ENCODE assay signal across 22 cellular contexts in the genomic region with DNA sequence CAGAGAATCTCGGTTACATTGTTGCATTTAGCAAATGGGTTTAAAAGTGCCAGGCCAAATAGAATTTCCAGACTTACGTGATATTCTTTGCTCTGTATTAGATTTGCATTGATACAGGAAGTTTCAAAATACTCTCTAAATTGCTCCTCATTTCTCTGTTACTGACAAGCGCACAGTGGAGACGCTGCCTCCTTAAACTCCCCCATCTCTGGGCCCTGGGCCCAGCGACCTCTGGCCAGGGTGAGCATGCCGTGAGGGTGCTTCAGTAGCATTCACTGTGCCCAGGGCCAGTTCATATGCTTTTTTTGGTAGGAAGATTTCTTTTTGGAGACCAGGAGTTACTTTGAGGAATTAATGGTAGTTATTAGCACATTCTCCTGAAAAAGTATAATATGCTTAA.
"Had no signal": no experiment of that assay in that cellular context is flagged by ENCODE, and none has a peak within 500 bp of the region (broad histone marks: within the 10 kb centered on the region; RNA-seq: fewer than 3 reads in every experiment).

No MANE protein-coding gene starts in this region.

- H3K27me3 Mint-ChIP-seq: activated CD8-positive, alpha-beta memory T cell treated with anti-CD3 and anti-CD28 coated beads, Interleukin-2, amount 10 ng/mL, durations not matched to agents 7 days and 5 days; activated naive CD8-positive, alpha-beta T cell; brain; central memory CD8-positive, alpha-beta T cell had no signal

- H3K36me3 Mint-ChIP-seq: activated CD8-positive, alpha-beta memory T cell treated with anti-CD3 and anti-CD28 coated beads, Interleukin-2, amount 10 ng/mL, durations not matched to agents 7 days and 5 days; activated naive CD8-positive, alpha-beta T cell; neural progenitor cell; stimulated activated effector memory CD8-positive, alpha-beta T cell treated with anti-CD3 and anti-CD28 coated beads, Interleukin-12 subunit alpha, Interleukin-12 subunit beta, amount 100 ng/mL, for 72 hours had no signal

- H3K4me3 Mint-ChIP-seq: activated CD8-positive, alpha-beta memory T cell treated with anti-CD3 and anti-CD28 coated beads, Interleukin-2, amount 10 ng/mL, durations not matched to agents 7 days and 5 days; activated naive CD8-positive, alpha-beta T cell; brain; central memory CD8-positive, alpha-beta T cell; neural progenitor cell; stimulated activated effector memory CD8-positive, alpha-beta T cell treated with anti-CD3 and anti-CD28 coated beads, Interleukin-12 subunit alpha, Interleukin-12 subunit beta, amount 100 ng/mL, for 72 hours had no signal

- H3K27me3 ChIP-seq: esophagus squamous epithelium, neural progenitor cell, tibial artery, vagina had no signal

- H3K4me3 ChIP-seq: esophagus squamous epithelium, neural progenitor cell, tibial artery, vagina had no signal

- H3K9me3 Mint-ChIP-seq: central memory CD8-positive, alpha-beta T cell; neural progenitor cell; stimulated activated effector memory CD8-positive, alpha-beta T cell treated with anti-CD3 and anti-CD28 coated beads, Interleukin-12 subunit alpha, Interleukin-12 subunit beta, amount 100 ng/mL, for 72 hours had no signal

- H3K27ac ChIP-seq: esophagus squamous epithelium, neural progenitor cell, parathyroid adenoma, tibial artery, vagina, VCaP had no signal

- DNase-seq: activated CD4-positive, alpha-beta T cell treated with anti-CD3 and anti-CD28 coated beads for 1 hour; activated CD4-positive, alpha-beta T cell treated with anti-CD3 and anti-CD28 coated beads, Interleukin-2, amount 50 U/mL, for 48 hours; activated CD8-positive, alpha-beta memory T cell treated with anti-CD3 and anti-CD28 coated beads, Interleukin-2, amount 10 ng/mL, durations not matched to agents 7 days and 5 days; activated effector memory CD4-positive, alpha-beta T cell treated with Interleukin-2 at 50 U/mL for 16 hours; activated T-cell treated with anti-CD3 and anti-CD28 coated beads, Interleukin-2, amount 50 U/mL, for 1 hour; cortex of kidney; effector CD8-positive, alpha-beta T cell; esophagus squamous epithelium; foreskin fibroblast; hippocampal formation; mesendoderm; stimulated activated CD4-positive, alpha-beta T cell treated with anti-CD3 and anti-CD28 coated beads, Interleukin-12 subunit alpha, Interleukin-12 subunit beta, amount 100 ng/mL, for 4 hours; stimulated activated CD4-positive, alpha-beta T cell treated with anti-CD3 and anti-CD28 coated beads, Interleukin-2, amount 100 ng/mL, for 24 hours; tibial artery had no signal

- H3K27ac Mint-ChIP-seq: activated CD8-positive, alpha-beta memory T cell treated with anti-CD3 and anti-CD28 coated beads, Interleukin-2, amount 10 ng/mL, durations not matched to agents 7 days and 5 days; activated naive CD8-positive, alpha-beta T cell; brain; neural progenitor cell; stimulated activated effector memory CD8-positive, alpha-beta T cell treated with anti-CD3 and anti-CD28 coated beads, Interleukin-12 subunit alpha, Interleukin-12 subunit beta, amount 100 ng/mL, for 72 hours had no signal

- H3K4me1 Mint-ChIP-seq: central memory CD8-positive, alpha-beta T cell had no signal
